ENCODE assay signal across 1 cellular context in the genomic region with DNA sequence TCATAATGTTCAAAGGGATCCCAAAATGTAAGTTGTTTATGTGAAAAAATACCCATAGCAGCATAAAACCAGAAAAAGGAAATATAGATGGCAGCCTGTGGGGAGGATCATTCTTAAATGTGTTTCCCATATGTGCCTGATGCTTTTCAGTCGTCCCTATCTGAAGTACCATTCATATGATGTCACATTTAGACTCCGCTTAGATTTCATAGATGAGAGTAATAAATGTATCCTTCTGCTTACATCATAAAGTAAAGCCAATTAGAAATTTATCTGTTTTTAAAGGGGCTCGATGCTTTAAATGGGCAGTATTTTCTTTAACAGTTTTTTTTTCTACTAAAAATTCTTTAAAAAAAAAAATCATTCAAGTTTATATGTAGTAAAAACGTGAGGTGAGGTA.
TF ChIP-seq lines count a peak whose summit lies in the region.

No MANE protein-coding gene starts in this region.

TF ChIP-seq in neural cell, 6 proteins besides CTCF, POLR2A, EP300 and RAD21 (continued from another document):
- TF ChIP-seq TAF1 (IDR thresholded peaks at IDR 0.05; ENCODE audit: low read depth) (no peak), MXI1 (conservative IDR thresholded peaks at IDR 0.05; ENCODE audit: poor library complexity, severe bottlenecking) (no peak)
